ENCODE assay signal across 1 cellular context in genomic region chr10:97334370-97335175, GRCh38.
A peak's percentile ranks its signal among the peaks of the same experiment; 100 is the strongest.
TF ChIP-seq lines count a peak whose summit lies in the region.

FRAT2 (minus strand) TSS chr10:97334729; CDS start chr10:97334572, 157 bp downstream.

TF ChIP-seq in K562, 482 proteins besides CTCF, POLR2A, EP300 and RAD21 (continued from another document and continues in another):
- TF ChIP-seq VEZF1 (CRISPR knock-in tag; IDR thresholded peaks at IDR 0.05) (peak; percentile 85), LCOR (CRISPR knock-in tag; IDR thresholded peaks at IDR 0.05) (no peak), ZNF212 (CRISPR knock-in tag; IDR thresholded peaks at IDR 0.05) (no peak), ZNF79 (CRISPR knock-in tag; IDR thresholded peaks at IDR 0.05; ENCODE audit: low read depth) (no peak), ZNF384 (IDR thresholded peaks at IDR 0.05; ENCODE audit: low read depth, low read length) (no peak), SRSF9 (IDR thresholded peaks at IDR 0.05; ENCODE audit: borderline replicate concordance, low read depth, low read length) (no peak), ZNF639 (CRISPR knock-in tag; conservative IDR thresholded peaks at IDR 0.05 in 1 of 2, IDR thresholded peaks at IDR 0.05 in 1 of 2) (no peak), ZNF407 (IDR thresholded peaks at IDR 0.05; ENCODE audit: low read depth) (no peak), CREB3 (tag; conservative IDR thresholded peaks at IDR 0.05; ENCODE audit: low read depth) (no peak), MBD1 (CRISPR knock-in tag; IDR thresholded peaks at IDR 0.05) (no peak), JUNB (CRISPR knock-in tag; conservative IDR thresholded peaks at IDR 0.05) (no peak), ZNF57 (CRISPR knock-in tag; IDR thresholded peaks at IDR 0.05) (no peak), MAZ (CRISPR knock-in tag; conservative IDR thresholded peaks at IDR 0.05 in 1 of 2, IDR thresholded peaks at IDR 0.05 in 1 of 2) (peak in 1 of 2 experiments; percentile 75; a peak in 3 of 4 replicates), ZNF224 (CRISPR knock-in tag; IDR thresholded peaks at IDR 0.05) (no peak), RFX7 (CRISPR knock-in tag; IDR thresholded peaks at IDR 0.05) (no peak), E2F6 (IDR thresholded peaks at IDR 0.05; ENCODE audit: borderline replicate concordance in 1 of 2, extremely low read depth in 1 of 2, insufficient read depth in 1 of 2, insufficient read length in 1 of 2, low read depth in 1 of 2, low read length in 1 of 2, poor library complexity in 1 of 2, severe bottlenecking in 1 of 2) (peak; percentile 85 to 97), NFXL1 (CRISPR knock-in tag; IDR thresholded peaks at IDR 0.05) (no peak), REST (CRISPR knock-in tag; IDR thresholded peaks at IDR 0.05; ENCODE audit: low read depth) (no peak), SNAPC5 (CRISPR knock-in tag; IDR thresholded peaks at IDR 0.05) (no peak), CGGBP1 (CRISPR knock-in tag; IDR thresholded peaks at IDR 0.05) (no peak), SPI1 (IDR thresholded peaks at IDR 0.05; ENCODE audit: borderline replicate concordance, low read depth, low read length) (0 out of 2 replicates have a peak, but pooled peaks have one; percentile 3), ESRRB (CRISPR knock-in tag; IDR thresholded peaks at IDR 0.05; ENCODE audit: borderline replicate concordance) (no peak), CCNT2 (IDR thresholded peaks at IDR 0.05; ENCODE audit: borderline replicate concordance, extremely low read depth, insufficient read length, low read depth, low read length) (peak; percentile 59), CTBP1 (IDR thresholded peaks at IDR 0.05; ENCODE audit: borderline replicate concordance) (peak; percentile 54; the same call in 1 of the 2 replicates), ZNF408 (CRISPR knock-in tag; IDR thresholded peaks at IDR 0.05; ENCODE audit: low read depth) (no peak), NCOR1 (IDR thresholded peaks at IDR 0.05) (peak; percentile 34), ZC3H8 (IDR thresholded peaks at IDR 0.05) (no peak), BRF1 (IDR thresholded peaks at IDR 0.05; ENCODE audit: borderline replicate concordance, extremely low read depth, insufficient read length) (no peak), NR1H2 (CRISPR knock-in tag; IDR thresholded peaks at IDR 0.05) (no peak), ZNF280B (CRISPR knock-in tag; IDR thresholded peaks at IDR 0.05) (no peak), KAT8 (IDR thresholded peaks at IDR 0.05; ENCODE audit: low read depth) (no peak), MAX (CRISPR knock-in tag; IDR thresholded peaks at IDR 0.05) (peak; percentile 86), ZNF717 (CRISPR knock-in tag; IDR thresholded peaks at IDR 0.05) (no peak), ZNF124 (CRISPR knock-in tag; IDR thresholded peaks at IDR 0.05) (no peak), MCM2 (IDR thresholded peaks at IDR 0.05; ENCODE audit: low read depth) (no peak), DDX20 (tag; IDR thresholded peaks at IDR 0.05; ENCODE audit: low read depth) (no peak), HNRNPLL (IDR thresholded peaks at IDR 0.05; ENCODE audit: low read depth, low read length, poor library complexity, severe bottlenecking) (no peak), JUND (IDR thresholded peaks at IDR 0.05; ENCODE audit: borderline replicate concordance, low read depth, low read length) (peak; percentile 95), JUND (tag; IDR thresholded peaks at IDR 0.05; ENCODE audit: borderline replicate concordance, low read depth, low read length) (no peak; the same call in 2 of the 3 replicates), SMARCE1 (IDR thresholded peaks at IDR 0.05) (no peak), L3MBTL2 (IDR thresholded peaks at IDR 0.05) (peak; percentile 80), ZNF217 (CRISPR knock-in tag; IDR thresholded peaks at IDR 0.05) (no peak)
